11 cellular contexts compared by ENCODE assay signal in genomic region chr1:1326075-1326605, GRCh38. TPM values are rescaled to one million over a fixed set of nuclear protein-coding genes. Genes with fewer than 3 reads are reported as not detected.
DNase-seq lines count a peak whose midpoint lies in the region; ATAC-seq and TF ChIP-seq lines count a peak whose summit lies in the region.
"Had no signal": no experiment of that assay in that cellular context is flagged by ENCODE, and none has a peak within 500 bp of the region (broad histone marks: within the 10 kb centered on the region; RNA-seq: fewer than 3 reads in every experiment).

No MANE protein-coding gene starts in this region.

- peaks cover 34% of the 10 kb centered on the region for H3K36me3 ChIP-seq in lower lobe of right lung

- peak overlapping the region; percentile 91 for H3K27ac ChIP-seq in lower lobe of right lung

- peak overlapping the region; percentile 71 for H3K4me3 Mint-ChIP-seq in stimulated activated naive CD8-positive, alpha-beta T cell treated with anti-CD3 and anti-CD28 coated beads, Interleukin-15, Interleukin-2, amounts not matched to agents 100 ng/mL and 50 ng/mL, for 24 hours
- H3K4me3 Mint-ChIP-seq in activated naive CD8-positive, alpha-beta T cell treated with anti-CD3 and anti-CD28 coated beads, Interleukin-2, amount 50 U/mL, for 24 hours, result peak overlapping the region; percentile 43

- H3K4me3 ChIP-seq in lower lobe of right lung, result peak overlapping the region; percentile 100

- TF ChIP-seq CTCF in lower lobe of right lung (IDR thresholded peaks at IDR 0.05), result no peak

- ATAC-seq in stimulated activated naive CD8-positive, alpha-beta T cell treated with anti-CD3 and anti-CD28 coated beads, Interleukin-15, Interleukin-2, amounts not matched to agents 100 U/mL and 50 U/mL, for 24 hours, result no peak
- ATAC-seq in activated naive CD8-positive, alpha-beta T cell treated with anti-CD3 and anti-CD28 coated beads, Interleukin-2, amount 50 U/mL, for 24 hours, result no peak
- ATAC-seq in lower lobe of right lung, result no peak
- ATAC-seq in HG03469 (IDR thresholded peaks at IDR 0.05; ENCODE audit: unreplicated experiment), result no peak
- ATAC-seq in GM21825 (IDR thresholded peaks at IDR 0.05; ENCODE audit: unreplicated experiment), result no peak

- intact Hi-C loops in lower lobe of right lung (cut with DNase I), result no loop called here

- H3K27ac Mint-ChIP-seq in stimulated activated naive CD8-positive, alpha-beta T cell treated with anti-CD3 and anti-CD28 coated beads, Interleukin-15, Interleukin-2, amounts not matched to agents 100 ng/mL and 50 ng/mL, for 24 hours, result no peak overlapping the region
- H3K27ac Mint-ChIP-seq in activated naive CD8-positive, alpha-beta T cell treated with anti-CD3 and anti-CD28 coated beads, Interleukin-2, amount 50 U/mL, for 24 hours, result no peak overlapping the region

- H3K27me3 ChIP-seq in lower lobe of right lung (ENCODE audit: low read depth), result no peaks in the 10 kb centered on the region

- H3K4me1 ChIP-seq in lower lobe of right lung, result peaks cover 48% of the 10 kb centered on the region

- no peaks in the 10 kb centered on the region for H3K27me3 Mint-ChIP-seq in stimulated activated naive CD8-positive, alpha-beta T cell treated with anti-CD3 and anti-CD28 coated beads, Interleukin-15, Interleukin-2, amounts not matched to agents 100 ng/mL and 50 ng/mL, for 24 hours
- H3K27me3 Mint-ChIP-seq in activated naive CD8-positive, alpha-beta T cell treated with anti-CD3 and anti-CD28 coated beads, Interleukin-2, amount 50 U/mL, for 24 hours, result no peaks in the 10 kb centered on the region

- no peak for DNase-seq in stimulated activated naive CD8-positive, alpha-beta T cell treated with anti-CD3 and anti-CD28 coated beads, Interleukin-15, Interleukin-2, amounts not matched to agents 100 U/mL and 50 U/mL, for 24 hours
- DNase-seq in activated naive CD8-positive, alpha-beta T cell treated with anti-CD3 and anti-CD28 coated beads, Interleukin-2, amount 50 U/mL, for 24 hours, result no peak
- DNase-seq in lower lobe of right lung, result no peak
- DNase-seq in HuH-7 (ENCODE audit: low spot score), result no peak
- no peak for DNase-seq in central memory CD4-positive, alpha-beta T cell
- DNase-seq: cerebellar nuclear complex, DMS153, NCI-H1694 treated with DMSO at 0.1 percent for 48 hours had no signal

- H3K4me1 Mint-ChIP-seq in stimulated activated naive CD8-positive, alpha-beta T cell treated with anti-CD3 and anti-CD28 coated beads, Interleukin-15, Interleukin-2, amounts not matched to agents 100 ng/mL and 50 ng/mL, for 24 hours (ENCODE audit: low read depth), result peaks cover 20% of the 10 kb centered on the region
- H3K4me1 Mint-ChIP-seq in activated naive CD8-positive, alpha-beta T cell treated with anti-CD3 and anti-CD28 coated beads, Interleukin-2, amount 50 U/mL, for 24 hours, result peaks cover 24% of the 10 kb centered on the region

- peaks cover 5% of the 10 kb centered on the region for H3K36me3 Mint-ChIP-seq in stimulated activated naive CD8-positive, alpha-beta T cell treated with anti-CD3 and anti-CD28 coated beads, Interleukin-15, Interleukin-2, amounts not matched to agents 100 ng/mL and 50 ng/mL, for 24 hours (ENCODE audit: low read depth)
- peaks cover 3% of the 10 kb centered on the region for H3K36me3 Mint-ChIP-seq in activated naive CD8-positive, alpha-beta T cell treated with anti-CD3 and anti-CD28 coated beads, Interleukin-2, amount 50 U/mL, for 24 hours (ENCODE audit: low read depth)

- peaks cover 3% of the 10 kb centered on the region for H3K9me3 Mint-ChIP-seq in stimulated activated naive CD8-positive, alpha-beta T cell treated with anti-CD3 and anti-CD28 coated beads, Interleukin-15, Interleukin-2, amounts not matched to agents 100 ng/mL and 50 ng/mL, for 24 hours
- no peaks in the 10 kb centered on the region for H3K9me3 Mint-ChIP-seq in activated naive CD8-positive, alpha-beta T cell treated with anti-CD3 and anti-CD28 coated beads, Interleukin-2, amount 50 U/mL, for 24 hours

- no peaks in the 10 kb centered on the region for H3K9me3 ChIP-seq in lower lobe of right lung

RNA-seq across cellular contexts. Expression of gene CPTP, which starts 1.5 kb away (rescaled TPM):
- total RNA-seq in lower lobe of right lung, result 20.4 TPM

RNA-seq across cellular contexts. Expression of gene INTS11, which starts 1.7 kb away (rescaled TPM):
- 88.9 TPM for total RNA-seq in lower lobe of right lung

RNA-seq across cellular contexts. Expression of gene TAS1R3, which starts 4.9 kb away (rescaled TPM):
- total RNA-seq in lower lobe of right lung, result 0.65 TPM

RNA-seq across cellular contexts. Expression of gene PUSL1, which starts 17.7 kb away (rescaled TPM):
- 16.2 TPM for total RNA-seq in lower lobe of right lung

RNA-seq across cellular contexts. Expression of gene ACAP3, which starts 18.4 kb away (rescaled TPM):
- 50.6 TPM for total RNA-seq in lower lobe of right lung
